8 cellular contexts compared by ENCODE assay signal in genomic region chr11:64767344-64768299, GRCh38. TPM values are rescaled to one million over a fixed set of nuclear protein-coding genes. Genes with fewer than 3 reads are reported as not detected.
DNase-seq lines count a peak whose midpoint lies in the region; ATAC-seq and FAIRE-seq lines count a peak whose summit lies in the region.

No MANE protein-coding gene starts in this region.

- intact Hi-C loops in left ventricle myocardium superior (cut with micrococcal nuclease): no loop called here

- H3K36me3 ChIP-seq in SJSA1: peaks cover 97% of the 10 kb centered on the region
- peaks cover 47 to 49% of the 10 kb centered on the region in 2 donors for H3K36me3 ChIP-seq in small intestine (ENCODE audit: control insufficient read depth in 2 of 2, insufficient read depth in 2 of 2, low read length in 2 of 2)

- H3K4me3 ChIP-seq in SJSA1: no peak overlapping the region
- H3K4me3 ChIP-seq in small intestine (ENCODE audit: low read depth in 1 of 2, low read length in 2 of 2): no peak overlapping the region

- H3K4me1 ChIP-seq in SJSA1 (replicated peaks): peaks cover 47% of the 10 kb centered on the region
- H3K4me1 ChIP-seq in small intestine (ENCODE audit: control insufficient read depth in 2 of 2, insufficient read depth in 1 of 2, low read depth in 1 of 2, low read length in 1 of 2): peaks cover 0 to 2% of the 10 kb centered on the region in 2 donors

- ATAC-seq in left ventricle myocardium superior: peak; percentile 7

- WGBS in small intestine, 3 donors: 55 to 63% (median 56%) methylated on average over 19 of the region's 19 CpGs

- H3K27me3 ChIP-seq in SJSA1 (replicated peaks) (no peaks in the 10 kb centered on the region), small intestine (ENCODE audit: control insufficient read depth in 2 of 2, insufficient read depth in 2 of 2, low read length in 2 of 2) (no peaks in the 10 kb centered on the region)

- H3K27ac ChIP-seq in SJSA1 (peak overlapping the region; percentile 15; the same call in 1 of the 2 replicates), small intestine (ENCODE audit: low read depth in 1 of 2, low read length in 1 of 2) (peak overlapping the region in 1 of 2 donors; percentile 65)

- H3K9me3 ChIP-seq in SJSA1 (replicated peaks) (no peaks in the 10 kb centered on the region), small intestine (ENCODE audit: control insufficient read depth, low read depth) (no peaks in the 10 kb centered on the region)

- DNase-seq in AG20443 (ENCODE audit: low spot score) (peak; percentile 65), H4 (ENCODE audit: low spot score) (peak; percentile 54), SJSA1 (ENCODE audit: low read depth in 1 of 2, low spot score in 2 of 2) (peak; percentile 72 to 95), left ventricle myocardium superior (peak; percentile 73), small intestine (peak; percentile 60), cortex of kidney (lab: John Stamatoyannopoulos, UW) (no peak), GM19239 (ENCODE audit: insufficient read length, low spot score) (no peak)
- peak; percentile 80 for DNase-seq in activated naive CD4-positive, alpha-beta T cell treated with anti-CD3 and anti-CD28 coated beads, Interleukin-2, amount 50 U/mL, for 16 hours

- FAIRE-seq in small intestine (lab: Jason Lieb, UNC): no peak
- FAIRE-seq in GM19239 (lab: Jason Lieb, UNC): no peak

RNA-seq across cellular contexts. Expression of gene PYGM, which starts 7.8 kb away (rescaled TPM):
- 0.25 TPM in 1 of 2 replicates, not detected in the other for total RNA-seq in H4 (2014; rRNA removed; shearing (Covaris generic))
- 0.45 TPM in 1 of 2 replicates, not detected in the other for total RNA-seq in SJSA1 (2014; rRNA removed; shearing (Covaris generic))
- total RNA-seq in left ventricle myocardium superior: 175 TPM
- 1 to 10 TPM in 2 of 3 donors, under 1 TPM in 1; 0.54 to 1.5 (median 1.1) TPM for polyA plus RNA-seq in small intestine

RNA-seq across cellular contexts. Expression of gene SF1, which starts 10.7 kb away (rescaled TPM):
- total RNA-seq in H4 (2014; rRNA removed; shearing (Covaris generic)): 79.6 and 94.1 TPM in 2 replicates
- total RNA-seq in SJSA1 (2014; rRNA removed; shearing (Covaris generic)): 154 and 170 TPM in 2 replicates
- 191 TPM for total RNA-seq in left ventricle myocardium superior
- polyA plus RNA-seq in small intestine: 10 to 100 TPM; 69.8 to 90.3 (median 76.7) TPM

RNA-seq across cellular contexts. Expression of gene RASGRP2, which starts 23.7 kb away (rescaled TPM):
- not detected in 2 replicates for total RNA-seq in H4 (2014; rRNA removed; shearing (Covaris generic))
- total RNA-seq in SJSA1 (2014; rRNA removed; shearing (Covaris generic)): 0.08 and 3.1 TPM in 2 replicates
- 44.5 TPM for total RNA-seq in left ventricle myocardium superior
- polyA plus RNA-seq in small intestine: 10 to 100 TPM in 1 of 3 donors, 1 to 10 TPM in 2; 2.9 to 14.6 (median 4.6) TPM

RNA-seq across cellular contexts. Expression of gene MAP4K2, which starts 35.4 kb away (rescaled TPM):
- total RNA-seq in H4 (2014; rRNA removed; shearing (Covaris generic)): 18.0 and 40.9 TPM in 2 replicates
- 19.2 and 22.9 TPM in 2 replicates for total RNA-seq in SJSA1 (2014; rRNA removed; shearing (Covaris generic))
- total RNA-seq in left ventricle myocardium superior: 8.6 TPM
- polyA plus RNA-seq in small intestine: 10 to 100 TPM in 1 of 3 donors, 1 to 10 TPM in 2; 9.2 to 13.6 (median 9.7) TPM

RNA-seq across cellular contexts. Expression of gene MEN1, which starts 42.7 kb away (rescaled TPM):
- total RNA-seq in H4 (2014; rRNA removed; shearing (Covaris generic)): 8.9 and 10.6 TPM in 2 replicates
- 13.8 and 22.0 TPM in 2 replicates for total RNA-seq in SJSA1 (2014; rRNA removed; shearing (Covaris generic))
- 9.1 TPM for total RNA-seq in left ventricle myocardium superior
- polyA plus RNA-seq in small intestine: 10 to 100 TPM; 17.6 to 27.1 (median 23.4) TPM

Comparison
In these comparisons a context has a peak if more than half of its experiments do, and no peak if none do; other contexts are left out.
1. DNase-seq: peak in AG20443 (single experiment), H4 (single experiment), SJSA1 (2 of 2), activated naive CD4-positive, alpha-beta T cell treated with anti-CD3 and anti-CD28 coated beads, Interleukin-2, amount 50 U/mL, for 16 hours (single experiment), left ventricle myocardium superior (single experiment) and small intestine (single experiment); none in cortex of kidney (single experiment) and GM19239 (single experiment).
2. RNA of gene PYGM, which starts 7.8 kb away (total RNA-seq): 175 TPM in left ventricle myocardium superior (single experiment); 0.45 TPM in SJSA1 and 0.25 TPM in H4; every median in the first group is over 100 times any median in the second.
3. RNA of gene RASGRP2, which starts 23.7 kb away (total RNA-seq): 44.5 TPM in left ventricle myocardium superior (single experiment); 0.08 to 3.1 TPM in SJSA1 and not detected in H4; every median in the first group is over 10 times any median in the second.